28 cellular contexts compared by ENCODE assay signal in genomic region chr16:87108941-87109340, GRCh38.
"Had no signal": no experiment of that assay in that cellular context is flagged by ENCODE, and none has a peak within 500 bp of the region (broad histone marks: within the 10 kb centered on the region; RNA-seq: fewer than 3 reads in every experiment).

No MANE protein-coding gene starts in this region.

- H3K27ac Mint-ChIP-seq: activated B cell treated with CpG ODN at 0.5 μM for 24 hours; activated CD8-positive, alpha-beta memory T cell treated with anti-CD3 and anti-CD28 coated beads, Interleukin-2, amount 10 ng/mL, durations not matched to agents 7 days and 5 days; activated CD8-positive, alpha-beta T cell treated with anti-CD3 and anti-CD28 coated beads, Interleukin-2, amount 10 ng/mL, durations not matched to agents 7 days and 5 days; activated naive CD4-positive, alpha-beta T cell treated with anti-CD3 and anti-CD28 coated beads, Interleukin-2, amount 50 U/mL, for 24 hours; activated naive CD8-positive, alpha-beta T cell treated with anti-CD3 and anti-CD28 coated beads, Interleukin-2, amount 50 U/mL, for 24 hours; activated T-helper 2 cell treated with anti-CD3 and anti-CD28 coated beads, Interferon-gamma antibody, Interleukin-2, Interleukin-4, amounts not matched to agents 10 μg/mL and 5 μg/mL and 100 μg/mL, durations not matched to agents 14 hours and 24 hours and 36 hours; effector memory CD8-positive, alpha-beta T cell; nephron; stimulated activated effector memory CD8-positive, alpha-beta T cell treated with anti-CD3 and anti-CD28 coated beads, Interleukin-12 subunit alpha, Interleukin-12 subunit beta, amount 100 ng/mL, for 72 hours; stimulated activated naive CD8-positive, alpha-beta T cell treated with anti-CD3 and anti-CD28 coated beads, Interleukin-15, Interleukin-2, amounts not matched to agents 100 ng/mL and 50 ng/mL, for 24 hours; T-helper 2 cell treated with Interferon-gamma antibody and Interleukin-4, amounts not matched to agents 5 μg/mL and 100 μg/mL, for 36 hours had no signal

- DNase-seq: activated B cell treated with CpG ODN at 0.5 μM for 24 hours; activated CD4-positive, alpha-beta T cell treated with anti-CD3 and anti-CD28 coated beads, Interleukin-2, amount 50 U/mL, for 1 hour; activated CD8-positive, alpha-beta memory T cell treated with anti-CD3 and anti-CD28 coated beads, Interleukin-2, amount 10 ng/mL, durations not matched to agents 7 days and 5 days; activated CD8-positive, alpha-beta T cell treated with anti-CD3 and anti-CD28 coated beads, Interleukin-2, amount 10 ng/mL, durations not matched to agents 7 days and 5 days; activated naive CD8-positive, alpha-beta T cell treated with anti-CD3 and anti-CD28 coated beads, Interleukin-2, amount 50 U/mL, for 24 hours; activated T-cell treated with anti-CD3 and anti-CD28 coated beads, Interleukin-2, amount 50 U/mL, for 48 hours; body of pancreas; cortex of kidney; effector memory CD8-positive, alpha-beta T cell; erythroblast; gastrocnemius medialis; glutamatergic neuron; left cardiac atrium; left ventricle myocardium superior; right lobe of liver; small intestine; stimulated activated CD4-positive, alpha-beta T cell treated with anti-CD3 and anti-CD28 coated beads, Interleukin-4, amount 100 ng/mL, for 24 hours; trophoblast cell; uterus had no signal

- ATAC-seq: activated CD8-positive, alpha-beta memory T cell treated with anti-CD3 and anti-CD28 coated beads, Interleukin-2, amount 10 ng/mL, durations not matched to agents 7 days and 5 days; activated CD8-positive, alpha-beta T cell treated with anti-CD3 and anti-CD28 coated beads, Interleukin-2, amount 10 ng/mL, durations not matched to agents 7 days and 5 days; activated naive CD8-positive, alpha-beta T cell treated with anti-CD3 and anti-CD28 coated beads, Interleukin-2, amount 50 U/mL, for 24 hours; body of pancreas; effector memory CD8-positive, alpha-beta T cell; gastrocnemius medialis; left cardiac atrium; left ventricle myocardium superior; right lobe of liver; stimulated activated effector memory CD8-positive, alpha-beta T cell treated with anti-CD3 and anti-CD28 coated beads, Interleukin-12 subunit alpha, Interleukin-12 subunit beta, amount 100 ng/mL, for 72 hours had no signal

- H3K36me3 Mint-ChIP-seq: activated CD8-positive, alpha-beta memory T cell treated with anti-CD3 and anti-CD28 coated beads, Interleukin-2, amount 10 ng/mL, durations not matched to agents 7 days and 5 days; stimulated activated effector memory CD8-positive, alpha-beta T cell treated with anti-CD3 and anti-CD28 coated beads, Interleukin-12 subunit alpha, Interleukin-12 subunit beta, amount 100 ng/mL, for 72 hours had no signal

- H3K9me3 Mint-ChIP-seq: activated naive CD4-positive, alpha-beta T cell treated with anti-CD3 and anti-CD28 coated beads, Interleukin-2, amount 50 U/mL, for 24 hours; activated naive CD8-positive, alpha-beta T cell treated with anti-CD3 and anti-CD28 coated beads, Interleukin-2, amount 50 U/mL, for 24 hours; activated T-helper 2 cell treated with anti-CD3 and anti-CD28 coated beads, Interferon-gamma antibody, Interleukin-2, Interleukin-4, amounts not matched to agents 10 μg/mL and 5 μg/mL and 100 μg/mL, durations not matched to agents 14 hours and 24 hours and 36 hours; effector memory CD8-positive, alpha-beta T cell; stimulated activated effector memory CD8-positive, alpha-beta T cell treated with anti-CD3 and anti-CD28 coated beads, Interleukin-12 subunit alpha, Interleukin-12 subunit beta, amount 100 ng/mL, for 72 hours; T-helper 2 cell treated with Interferon-gamma antibody and Interleukin-4, amounts not matched to agents 5 μg/mL and 100 μg/mL, for 36 hours had no signal

- H3K4me3 ChIP-seq: body of pancreas, cardiac muscle cell, gastrocnemius medialis, hepatocyte, right lobe of liver, thoracic aorta, uterus had no signal

- H3K4me3 Mint-ChIP-seq: activated B cell treated with CpG ODN at 0.5 μM for 24 hours; activated CD8-positive, alpha-beta memory T cell treated with anti-CD3 and anti-CD28 coated beads, Interleukin-2, amount 10 ng/mL, durations not matched to agents 7 days and 5 days; activated CD8-positive, alpha-beta T cell treated with anti-CD3 and anti-CD28 coated beads, Interleukin-2, amount 10 ng/mL, durations not matched to agents 7 days and 5 days; activated naive CD4-positive, alpha-beta T cell treated with anti-CD3 and anti-CD28 coated beads, Interleukin-2, amount 50 U/mL, for 24 hours; activated naive CD8-positive, alpha-beta T cell treated with anti-CD3 and anti-CD28 coated beads, Interleukin-2, amount 50 U/mL, for 24 hours; effector memory CD8-positive, alpha-beta T cell; nephron; stimulated activated effector memory CD8-positive, alpha-beta T cell treated with anti-CD3 and anti-CD28 coated beads, Interleukin-12 subunit alpha, Interleukin-12 subunit beta, amount 100 ng/mL, for 72 hours; stimulated activated naive CD8-positive, alpha-beta T cell treated with anti-CD3 and anti-CD28 coated beads, Interleukin-15, Interleukin-2, amounts not matched to agents 100 ng/mL and 50 ng/mL, for 24 hours; T-helper 2 cell treated with Interferon-gamma antibody and Interleukin-4, amounts not matched to agents 5 μg/mL and 100 μg/mL, for 36 hours had no signal

- H3K4me1 Mint-ChIP-seq: activated B cell treated with CpG ODN at 0.5 μM for 24 hours; activated CD8-positive, alpha-beta memory T cell treated with anti-CD3 and anti-CD28 coated beads, Interleukin-2, amount 10 ng/mL, durations not matched to agents 7 days and 5 days; activated naive CD4-positive, alpha-beta T cell treated with anti-CD3 and anti-CD28 coated beads, Interleukin-2, amount 50 U/mL, for 24 hours; activated naive CD8-positive, alpha-beta T cell treated with anti-CD3 and anti-CD28 coated beads, Interleukin-2, amount 50 U/mL, for 24 hours; stimulated activated effector memory CD8-positive, alpha-beta T cell treated with anti-CD3 and anti-CD28 coated beads, Interleukin-12 subunit alpha, Interleukin-12 subunit beta, amount 100 ng/mL, for 72 hours had no signal
